Comparison of ENCODE assay signal across 22 cellular contexts in the genomic region with DNA sequence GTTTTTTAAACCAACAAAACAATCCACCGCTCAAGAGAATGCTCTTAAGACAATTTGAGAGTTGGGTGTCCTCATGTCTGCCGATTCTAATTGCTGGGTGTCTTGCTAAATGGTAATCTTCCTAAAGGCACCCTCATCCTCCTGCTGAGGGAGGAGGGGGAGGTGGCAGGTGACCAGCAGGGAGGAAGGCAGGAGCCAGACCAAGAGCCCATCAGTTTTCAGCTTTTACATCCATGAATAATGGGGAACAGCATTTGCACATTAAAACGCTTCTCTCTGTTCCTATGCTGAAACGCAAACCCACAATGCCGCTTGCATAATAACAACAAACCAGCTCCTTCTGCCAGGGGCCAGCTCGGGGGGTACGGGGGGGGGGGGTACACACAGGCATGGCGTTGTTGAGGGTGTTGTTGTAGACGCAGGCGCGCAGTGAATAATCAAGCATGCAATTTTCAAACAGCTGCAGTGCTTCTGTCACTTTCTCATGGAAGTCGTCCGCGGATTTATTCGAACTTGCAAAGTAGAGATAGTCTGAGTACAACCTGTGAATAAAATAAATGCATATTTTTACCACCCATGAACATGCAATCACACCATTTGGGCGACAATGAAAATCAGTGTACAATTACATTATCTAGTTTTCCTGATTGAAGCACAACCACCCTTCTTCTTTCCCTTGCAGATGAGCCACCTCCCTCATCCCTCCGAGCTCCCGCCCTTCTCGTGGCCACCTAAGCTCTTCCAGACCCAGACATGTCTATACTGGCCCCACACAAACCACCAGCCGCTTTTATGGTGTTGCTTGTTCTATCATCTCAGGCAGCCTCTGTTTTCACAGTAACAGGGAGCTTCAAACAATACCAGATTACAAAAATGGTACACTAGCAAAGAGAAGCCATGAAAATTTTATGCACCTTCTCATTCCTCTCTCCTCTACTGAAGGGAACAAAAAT.
DNase-seq lines count a peak whose midpoint lies in the region; ATAC-seq and TF ChIP-seq lines count a peak whose summit lies in the region.
"Had no signal": no experiment of that assay in that cellular context is flagged by ENCODE, and none has a peak within 500 bp of the region (broad histone marks: within the 10 kb centered on the region; RNA-seq: fewer than 3 reads in every experiment).

No MANE protein-coding gene starts in this region.

- H3K36me3 ChIP-seq in breast epithelium: no peaks in the 10 kb centered on the region
- H3K36me3 ChIP-seq in upper lobe of right lung: peaks cover 21% of the 10 kb centered on the region
- H3K36me3 ChIP-seq in mesendoderm (ENCODE audit: control insufficient read depth, insufficient read depth, low read length): no peaks in the 10 kb centered on the region

- CTCF ChIA-PET in MCF 10A (lab: Yijun Ruan, JAX): interaction anchor here (0.5 to 0.8 kb wide), 3 partner anchors 183 to 1586 kb away, joined by 3 to 5 read pairs (median 3); no protein-coding TSS in a partner anchor

- H3K9ac ChIP-seq in mesendoderm (ENCODE audit: low read length): no peak overlapping the region

- H3K27ac ChIP-seq in breast epithelium (no peak overlapping the region), upper lobe of right lung (no peak overlapping the region), mesendoderm (ENCODE audit: low read depth, low read length) (no peak overlapping the region)
- H3K27ac ChIP-seq: body of pancreas, right lobe of liver, thyroid gland had no signal

- H3K18ac ChIP-seq in mesendoderm (ENCODE audit: low read length): no peak overlapping the region

- intact Hi-C loops in MCF 10A (cut with micrococcal nuclease): no loop called here
- intact Hi-C loops in breast epithelium (cut with DNase I; ENCODE audit: low total_unique reads): no loop called here
- intact Hi-C loops in upper lobe of right lung (cut with DNase I): no loop called here

- no peaks in the 10 kb centered on the region for H3K79me2 ChIP-seq in mesendoderm (ENCODE audit: control insufficient read depth, insufficient read depth, low read length)

- H3K9me3 Mint-ChIP-seq in MCF 10A (ENCODE audit: unreplicated experiment) (no peaks in the 10 kb centered on the region), glutamatergic neuron (ENCODE audit: unreplicated experiment) (peaks cover 1% of the 10 kb centered on the region)
- H3K9me3 Mint-ChIP-seq: activated B cell treated with CpG ODN at 0.5 μM for 24 hours; activated naive CD4-positive, alpha-beta T cell treated with anti-CD3 and anti-CD28 coated beads, Interleukin-2, amount 10 ng/mL, durations not matched to agents 7 days and 5 days; CD8-positive, alpha-beta T cell; memory B cell; neural crest cell had no signal

- no peaks in the 10 kb centered on the region for H3K27me3 Mint-ChIP-seq in MCF 10A (ENCODE audit: insufficient read depth, unreplicated experiment)
- H3K27me3 Mint-ChIP-seq in glutamatergic neuron (ENCODE audit: unreplicated experiment): peaks cover 6% of the 10 kb centered on the region
- H3K27me3 Mint-ChIP-seq: activated B cell treated with CpG ODN at 0.5 μM for 24 hours, memory B cell had no signal

- no peak for TF ChIP-seq POLR2A in breast epithelium (IDR thresholded peaks at IDR 0.05)

- WGBS in mesendoderm (ENCODE audit: extremely low coverage, insufficient coverage, low lambda C conversion rate): no CpG with 5 or more reads among the region's 20 CpGs

- H2BK120ac ChIP-seq in mesendoderm (ENCODE audit: low read depth, low read length): no peak overlapping the region

- no peaks in the 10 kb centered on the region for H3K9me3 ChIP-seq in breast epithelium
- H3K9me3 ChIP-seq in upper lobe of right lung: no peaks in the 10 kb centered on the region
- H3K9me3 ChIP-seq: body of pancreas, right lobe of liver, thyroid gland had no signal

- no peak overlapping the region for H4K5ac ChIP-seq in mesendoderm (ENCODE audit: low read length)

- DNase-seq in MCF 10A (ENCODE audit: unreplicated experiment) (peak; percentile 63), breast epithelium (ENCODE audit: low spot score in 2 of 2) (no peak), NCI-H748 treated with DMSO at 0.1 percent for 48 hours (lab: John Stamatoyannopoulos, UW) (peak; percentile 14), glutamatergic neuron (no peak), upper lobe of right lung (no peak), mesendoderm (no peak)
- DNase-seq in activated naive CD4-positive, alpha-beta T cell treated with Interleukin-2 at 50 U/mL for 16 hours: no peak
- DNase-seq: ACHN; activated B cell treated with CpG ODN at 0.5 μM for 24 hours; activated CD8-positive, alpha-beta memory T cell treated with anti-CD3 and anti-CD28 coated beads, Interleukin-2, amount 10 ng/mL, durations not matched to agents 7 days and 5 days; activated naive CD4-positive, alpha-beta T cell treated with anti-CD3 and anti-CD28 coated beads, Interleukin-2, amount 10 ng/mL, durations not matched to agents 7 days and 5 days; body of pancreas; CD8-positive, alpha-beta T cell; NCI-H2107; right lobe of liver; stimulated activated CD4-positive, alpha-beta T cell treated with anti-CD3 and anti-CD28 coated beads, Interleukin-2, amount 100 ng/mL, for 48 hours; stimulated activated CD8-positive, alpha-beta memory T cell treated with anti-CD3 and anti-CD28 coated beads, Interleukin-4, amount 100 ng/mL, for 48 hours; thyroid gland had no signal

- H3K4me3 Mint-ChIP-seq in MCF 10A (ENCODE audit: unreplicated experiment) (no peak overlapping the region), glutamatergic neuron (ENCODE audit: unreplicated experiment) (peak overlapping the region; percentile 67)
- H3K4me3 Mint-ChIP-seq: activated B cell treated with CpG ODN at 0.5 μM for 24 hours; activated CD8-positive, alpha-beta memory T cell treated with anti-CD3 and anti-CD28 coated beads, Interleukin-2, amount 10 ng/mL, durations not matched to agents 7 days and 5 days; activated naive CD4-positive, alpha-beta T cell treated with anti-CD3 and anti-CD28 coated beads, Interleukin-2, amount 10 ng/mL, durations not matched to agents 7 days and 5 days; CD8-positive, alpha-beta T cell; memory B cell had no signal

- no peak overlapping the region for H2AK5ac ChIP-seq in mesendoderm (ENCODE audit: low read length)

- no peak overlapping the region for H3K56ac ChIP-seq in mesendoderm (ENCODE audit: low read length)

- H3K36me3 Mint-ChIP-seq in MCF 10A (ENCODE audit: insufficient read depth, unreplicated experiment) (peaks cover 20% of the 10 kb centered on the region), glutamatergic neuron (ENCODE audit: unreplicated experiment) (no peaks in the 10 kb centered on the region)
- H3K36me3 Mint-ChIP-seq: activated CD8-positive, alpha-beta memory T cell treated with anti-CD3 and anti-CD28 coated beads, Interleukin-2, amount 10 ng/mL, durations not matched to agents 7 days and 5 days; activated naive CD4-positive, alpha-beta T cell treated with anti-CD3 and anti-CD28 coated beads, Interleukin-2, amount 10 ng/mL, durations not matched to agents 7 days and 5 days; CD8-positive, alpha-beta T cell had no signal

- H3K4ac ChIP-seq in mesendoderm (ENCODE audit: low read depth, low read length): no peak overlapping the region

- POLR2A ChIA-PET in MCF 10A (lab: Yijun Ruan, JAX): interaction anchor here (0.6 to 1.3 kb wide), 6 partner anchors 25 to 216 kb away, joined by 3 to 4 read pairs (median 3); no protein-coding TSS in a partner anchor

- H3K4me3 ChIP-seq in breast epithelium: no peak overlapping the region
- no peak overlapping the region for H3K4me3 ChIP-seq in upper lobe of right lung
- H3K4me3 ChIP-seq in mesendoderm (ENCODE audit: low read length): no peak overlapping the region
- H3K4me3 ChIP-seq: body of pancreas, right lobe of liver, thyroid gland had no signal

- no peak overlapping the region for H3K23ac ChIP-seq in mesendoderm (ENCODE audit: low read length)

- no peak overlapping the region for H4K8ac ChIP-seq in mesendoderm (ENCODE audit: low read depth, low read length)

- no peaks in the 10 kb centered on the region for H3K4me1 ChIP-seq in breast epithelium
- H3K4me1 ChIP-seq in upper lobe of right lung: peaks cover 4% of the 10 kb centered on the region
- peaks cover 2% of the 10 kb centered on the region for H3K4me1 ChIP-seq in mesendoderm (ENCODE audit: control insufficient read depth, low read depth, low read length)
- H3K4me1 ChIP-seq: body of pancreas, thyroid gland had no signal

- H3K79me1 ChIP-seq in mesendoderm (ENCODE audit: low read length): no peaks in the 10 kb centered on the region

- H2BK5ac ChIP-seq in mesendoderm (ENCODE audit: low read length): no peak overlapping the region

- H2BK15ac ChIP-seq in mesendoderm (replicated peaks; ENCODE audit: low read depth): no peak overlapping the region

- H3K27ac Mint-ChIP-seq in MCF 10A (ENCODE audit: low read depth, unreplicated experiment) (no peak overlapping the region), glutamatergic neuron (ENCODE audit: unreplicated experiment) (peak overlapping the region; percentile 5)
- H3K27ac Mint-ChIP-seq: activated B cell treated with CpG ODN at 0.5 μM for 24 hours; activated CD8-positive, alpha-beta memory T cell treated with anti-CD3 and anti-CD28 coated beads, Interleukin-2, amount 10 ng/mL, durations not matched to agents 7 days and 5 days; activated naive CD4-positive, alpha-beta T cell treated with anti-CD3 and anti-CD28 coated beads, Interleukin-2, amount 10 ng/mL, durations not matched to agents 7 days and 5 days; CD8-positive, alpha-beta T cell; memory B cell had no signal

- H3K27me3 ChIP-seq in breast epithelium: no peaks in the 10 kb centered on the region
- no peaks in the 10 kb centered on the region for H3K27me3 ChIP-seq in upper lobe of right lung
- no peaks in the 10 kb centered on the region for H3K27me3 ChIP-seq in mesendoderm (ENCODE audit: insufficient read depth, low read length, poor library complexity)
- H3K27me3 ChIP-seq: body of pancreas, right lobe of liver, thyroid gland had no signal

- BruUV-seq in MCF 10A (replicated peaks; lab: Mats Ljungman, UMichigan): no TSS peak

- H3K4me1 Mint-ChIP-seq in MCF 10A (ENCODE audit: insufficient read depth, unreplicated experiment) (peaks cover 12% of the 10 kb centered on the region), glutamatergic neuron (ENCODE audit: low read depth, unreplicated experiment) (peaks cover 24% of the 10 kb centered on the region)
- H3K4me1 Mint-ChIP-seq: activated CD8-positive, alpha-beta memory T cell treated with anti-CD3 and anti-CD28 coated beads, Interleukin-2, amount 10 ng/mL, durations not matched to agents 7 days and 5 days had no signal

- ATAC-seq in upper lobe of right lung (no peak), HG02571 (IDR thresholded peaks at IDR 0.05; ENCODE audit: unreplicated experiment) (no peak)
- ATAC-seq: activated CD8-positive, alpha-beta memory T cell treated with anti-CD3 and anti-CD28 coated beads, Interleukin-2, amount 10 ng/mL, durations not matched to agents 7 days and 5 days; body of pancreas; CD8-positive, alpha-beta T cell; Panc1 had no signal

- no peak overlapping the region for H3K4me2 ChIP-seq in mesendoderm (ENCODE audit: low read length)

- TF ChIP-seq CTCF in MCF 10A (IDR thresholded peaks at IDR 0.05; ENCODE audit: unreplicated experiment) (no peak), breast epithelium (IDR thresholded peaks at IDR 0.05) (no peak), glutamatergic neuron (IDR thresholded peaks at IDR 0.05; ENCODE audit: partially characterized antibody, unreplicated experiment) (no peak), upper lobe of right lung (IDR thresholded peaks at IDR 0.05) (no peak)

Comparison
In these comparisons a context has a peak if more than half of its experiments do, and no peak if none do; other contexts are left out.
1. DNase-seq: peak in MCF 10A (single experiment) and NCI-H748 treated with DMSO at 0.1 percent for 48 hours (single experiment); none in breast epithelium (0 of 2), glutamatergic neuron (single experiment), upper lobe of right lung (single experiment), activated naive CD4-positive, alpha-beta T cell treated with Interleukin-2 at 50 U/mL for 16 hours (single experiment) and mesendoderm (single experiment).